ENCODE assay signal across 19 cellular contexts in genomic region chr6:41294463-41294862, GRCh38. TPM values are rescaled to one million over a fixed set of nuclear protein-coding genes. Genes with fewer than 3 reads are reported as not detected.
DNase-seq lines count a peak whose midpoint lies in the region; ATAC-seq and TF ChIP-seq lines count a peak whose summit lies in the region.
"Had no signal": no experiment of that assay in that cellular context is flagged by ENCODE, and none has a peak within 500 bp of the region (broad histone marks: within the 10 kb centered on the region; RNA-seq: fewer than 3 reads in every experiment).

No MANE protein-coding gene starts in this region.

- peaks cover 17% of the 10 kb centered on the region for H3K9me3 Mint-ChIP-seq in activated CD4-positive, alpha-beta T cell treated with anti-CD3 and anti-CD28 coated beads for 36 hours (ENCODE audit: low read depth)

- peak; percentile 58 for DNase-seq in activated CD4-positive, alpha-beta T cell treated with anti-CD3 and anti-CD28 coated beads for 36 hours
- DNase-seq in activated CD4-positive, alpha-beta T cell treated with anti-CD3 and anti-CD28 coated beads, Interleukin-2, amount 50 U/mL, for 4 hours = no peak
- peak; percentile 57 for DNase-seq in esophagus muscularis mucosa (ENCODE audit: extremely low spot score)
- DNase-seq in T-helper 9 cell = no peak
- DNase-seq in testis = no peak
- DNase-seq: Calu3; CD4-positive, alpha-beta T cell; DMS53; Karpas-422; MG63; NCI-H1092; NCI-H187; NCI-H446 treated with DMSO at 0.1 percent for 48 hours; SHP77; SK-N-SH had no signal

- H3K4me1 ChIP-seq in BLaER1 (peaks cover 21% of the 10 kb centered on the region), HEK293 (ENCODE audit: control insufficient read depth, insufficient read depth, low read length) (no peaks in the 10 kb centered on the region), esophagus muscularis mucosa (no peaks in the 10 kb centered on the region), testis (no peaks in the 10 kb centered on the region)
- H3K4me1 ChIP-seq: HAP-1 had no signal

- intact Hi-C loops in activated CD4-positive, alpha-beta T cell treated with anti-CD3 and anti-CD28 coated beads for 36 hours (cut with DNase I, micrococcal nuclease) = no loop called here
- intact Hi-C loops in esophagus muscularis mucosa (cut with DNase I) = no loop called here
- intact Hi-C loops in testis (cut with DNase I; ENCODE audit: low total_unique reads) = no loop called here

- H3K27ac ChIP-seq in BLaER1 = no peak overlapping the region
- no peak overlapping the region for H3K27ac ChIP-seq in HEK293 (ENCODE audit: extremely low read depth, low read depth, low read length)
- no peak overlapping the region for H3K27ac ChIP-seq in esophagus muscularis mucosa (replicated peaks in 1 of 4)
- H3K27ac ChIP-seq in testis = no peak overlapping the region

- H3K36me3 ChIP-seq in BLaER1 = no peaks in the 10 kb centered on the region
- H3K36me3 ChIP-seq in HEK293 (ENCODE audit: control insufficient read depth in 2 of 2, insufficient read depth in 1 of 2, low read length in 2 of 2) = no peaks in the 10 kb centered on the region
- H3K36me3 ChIP-seq in esophagus muscularis mucosa = no peaks in the 10 kb centered on the region
- no peaks in the 10 kb centered on the region for H3K36me3 ChIP-seq in testis (ENCODE audit: low read depth, missing control alignments)
- H3K36me3 ChIP-seq: HAP-1, MG63 had no signal

- no peak overlapping the region for H3K4me3 ChIP-seq in BLaER1
- no peak overlapping the region for H3K4me3 ChIP-seq in HEK293 (ENCODE audit: low read depth, low read length)
- H3K4me3 ChIP-seq in esophagus muscularis mucosa = no peak overlapping the region
- no peak overlapping the region for H3K4me3 ChIP-seq in testis
- H3K4me3 ChIP-seq: HAP-1, MG63 had no signal

- peak; percentile 36 for ATAC-seq in activated CD4-positive, alpha-beta T cell treated with anti-CD3 and anti-CD28 coated beads for 36 hours

- peaks cover 15% of the 10 kb centered on the region for H3K9me3 ChIP-seq in BLaER1
- H3K9me3 ChIP-seq in HEK293 (ENCODE audit: control insufficient read depth, insufficient read depth, low read depth, low read length) = no peaks in the 10 kb centered on the region
- H3K9me3 ChIP-seq in esophagus muscularis mucosa = peaks cover 0 to 4% (median 0%) of the 10 kb centered on the region in 4 donors
- no peaks in the 10 kb centered on the region for H3K9me3 ChIP-seq in testis
- H3K9me3 ChIP-seq: HAP-1, MG63, SK-N-SH had no signal

- CTCF ChIA-PET in activated CD4-positive, alpha-beta T cell treated with anti-CD3 and anti-CD28 coated beads for 36 hours (lab: Charles Lee) = interaction anchor here (1.0 to 2.0 kb wide), 2 partner anchors 16 to 176 kb away, joined by 3 to 8 read pairs; no protein-coding TSS in a partner anchor
- CTCF ChIA-PET in HEK293 (lab: Yijun Ruan, JAX) = interaction anchor here (0.6 to 2.6 kb wide), 3 partner anchors 12 to 448 kb away, joined by 3 to 11 read pairs (median 4); no protein-coding TSS in a partner anchor

- H3K27me3 Mint-ChIP-seq in activated CD4-positive, alpha-beta T cell treated with anti-CD3 and anti-CD28 coated beads for 36 hours = peaks cover 3% of the 10 kb centered on the region
- H3K27me3 Mint-ChIP-seq: CD4-positive, alpha-beta T cell had no signal

- peaks cover 42% of the 10 kb centered on the region for H3K4me1 Mint-ChIP-seq in activated CD4-positive, alpha-beta T cell treated with anti-CD3 and anti-CD28 coated beads for 36 hours

- no peak overlapping the region for H3K4me3 Mint-ChIP-seq in activated CD4-positive, alpha-beta T cell treated with anti-CD3 and anti-CD28 coated beads for 36 hours
- H3K4me3 Mint-ChIP-seq: CD4-positive, alpha-beta T cell had no signal

- no peak overlapping the region for H3K9ac ChIP-seq in BLaER1
- H3K9ac ChIP-seq: SK-N-SH had no signal

- WGBS in esophagus muscularis mucosa = 95% methylated on average over 3 of the region's 3 CpGs
- 80 to 83% methylated on average over 3 of the region's 3 CpGs for WGBS in testis, 2 donors

- H3K4me2 ChIP-seq in BLaER1 = peak overlapping the region; percentile 36; the same call in 1 of the 2 replicates
- H3K4me2 ChIP-seq: SK-N-SH had no signal

- H3K27me3 ChIP-seq in BLaER1 (no peaks in the 10 kb centered on the region), esophagus muscularis mucosa (peaks cover 0 to 26% (median 0%) of the 10 kb centered on the region in 4 donors), testis (no peaks in the 10 kb centered on the region)
- H3K27me3 ChIP-seq: MG63 had no signal

- no peaks in the 10 kb centered on the region for H3K36me3 Mint-ChIP-seq in activated CD4-positive, alpha-beta T cell treated with anti-CD3 and anti-CD28 coated beads for 36 hours (ENCODE audit: low read depth)

- TF ChIP-seq CTCF in HEK293 (tag by site-specific recombination; IDR thresholded peaks at IDR 0.05) (no peak), esophagus muscularis mucosa (IDR thresholded peaks at IDR 0.05) (no peak), testis (IDR thresholded peaks at IDR 0.05) (no peak)

- TF ChIP-seq POLR2A in esophagus muscularis mucosa (IDR thresholded peaks at IDR 0.05; ENCODE audit: low read depth) (no peak), testis (IDR thresholded peaks at IDR 0.05) (no peak)

- no peak for TF ChIP-seq EP300 in esophagus muscularis mucosa (IDR thresholded peaks at IDR 0.05)

- POLR2A ChIA-PET in activated CD4-positive, alpha-beta T cell treated with anti-CD3 and anti-CD28 coated beads for 36 hours (lab: Charles Lee) = no interaction called here
- POLR2A ChIA-PET in HEK293 (lab: Yijun Ruan, JAX) = no interaction called here

- no peak overlapping the region for H3K27ac Mint-ChIP-seq in activated CD4-positive, alpha-beta T cell treated with anti-CD3 and anti-CD28 coated beads for 36 hours
- H3K27ac Mint-ChIP-seq: CD4-positive, alpha-beta T cell had no signal

- H4K20me1 ChIP-seq in BLaER1 = no peaks in the 10 kb centered on the region

TF ChIP-seq in HEK293, 187 proteins besides CTCF, POLR2A, EP300 and RAD21:
- TF ChIP-seq ZFHX2 (tag by site-specific recombination; conservative IDR thresholded peaks at IDR 0.05) (peak; percentile 61; the same call in 1 of the 2 replicates), ZIC2 (tag by site-specific recombination; IDR thresholded peaks at IDR 0.05) (peak; percentile 92), ZNF677 (tag by site-specific recombination; IDR thresholded peaks at IDR 0.05) (no peak)

RNA-seq across cellular contexts. Expression of gene TREM1, which starts 8.0 kb away (rescaled TPM):
- total RNA-seq in activated CD4-positive, alpha-beta T cell treated with anti-CD3 and anti-CD28 coated beads for 36 hours = under 1 TPM; 0.62 to 0.86 TPM
- 1 to 10 TPM; 1.1 to 9.3 (median 1.2) TPM for total RNA-seq in esophagus muscularis mucosa
- under 1 TPM; 0.16 to 0.93 TPM for total RNA-seq in testis
- polyA plus RNA-seq in testis (ENCODE audit: insufficient read depth, low read depth, low replicate concordance) = 1.4 TPM
- polyA plus RNA-seq: SK-N-SH had no signal

RNA-seq across cellular contexts. Expression of gene NCR2, which starts 40.9 kb away (rescaled TPM):
- not detected for total RNA-seq in activated CD4-positive, alpha-beta T cell treated with anti-CD3 and anti-CD28 coated beads for 36 hours
- not detected for total RNA-seq in esophagus muscularis mucosa
- not detected for total RNA-seq in testis
- not detected for polyA plus RNA-seq in testis (ENCODE audit: insufficient read depth, low read depth, low replicate concordance)
- total RNA-seq: Calu3; CD4-positive, alpha-beta T cell; HT-29 had no signal
- polyA plus RNA-seq: SK-N-SH had no signal

Comparison
In these comparisons a context has a peak if more than half of its experiments do, and no peak if none do; other contexts are left out.
1. DNase-seq: peak in activated CD4-positive, alpha-beta T cell treated with anti-CD3 and anti-CD28 coated beads for 36 hours (single experiment) and esophagus muscularis mucosa (single experiment); none in activated CD4-positive, alpha-beta T cell treated with anti-CD3 and anti-CD28 coated beads, Interleukin-2, amount 50 U/mL, for 4 hours (0 of 2), T-helper 9 cell (single experiment) and testis (single experiment).